1 cellular context compared by ENCODE assay signal in the genomic region with DNA sequence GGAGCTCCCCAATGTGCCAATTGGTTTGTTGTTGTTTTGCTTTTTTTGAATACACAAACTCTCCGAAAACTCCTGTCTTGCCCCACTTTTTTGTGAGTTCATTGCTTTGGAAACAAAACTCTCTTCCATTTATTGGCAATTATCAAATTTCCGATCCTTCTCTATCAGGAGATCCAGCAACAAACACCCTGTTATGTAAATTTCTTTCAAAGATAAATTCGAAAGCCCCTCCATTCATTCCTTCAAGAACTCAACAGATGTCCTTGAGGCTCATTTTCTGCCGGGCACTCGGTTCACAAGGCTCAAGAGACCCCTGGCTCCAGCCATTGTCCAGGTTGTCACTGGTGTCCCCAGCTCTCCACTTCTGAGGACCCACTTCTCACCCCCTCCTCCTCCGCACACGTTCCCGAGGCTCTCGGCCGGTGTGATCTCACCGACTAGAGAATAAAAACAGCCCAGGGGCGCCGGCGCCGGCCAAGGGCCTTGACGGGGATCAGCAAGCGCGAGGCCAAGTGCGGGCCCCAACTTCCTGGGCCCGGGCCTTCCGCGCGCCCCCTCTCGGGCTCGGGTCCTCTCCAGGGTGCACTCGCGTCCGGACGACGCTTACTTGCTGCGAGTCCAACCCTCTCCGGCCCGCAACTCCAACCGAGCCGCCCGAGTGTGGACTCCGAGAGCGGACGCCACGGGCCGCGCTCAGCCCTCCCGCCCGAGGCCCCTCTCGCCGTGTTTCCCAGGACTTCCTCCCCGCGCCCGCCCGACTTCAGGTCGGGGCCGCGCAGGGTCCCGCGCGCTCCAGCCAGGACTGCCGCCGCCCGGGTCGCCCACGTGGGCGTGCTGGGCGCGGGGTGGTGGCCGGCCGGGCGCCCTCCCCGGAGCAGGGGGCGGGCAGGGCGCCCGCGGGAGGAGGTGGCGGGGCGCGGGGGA.
TF ChIP-seq lines count a peak whose summit lies in the region.

No MANE protein-coding gene starts in this region.

TF ChIP-seq in K562, 482 proteins besides CTCF, POLR2A, EP300 and RAD21 (continued from another document and continues in another):
- no peak for TF ChIP-seq SRSF3 (IDR thresholded peaks at IDR 0.05; ENCODE audit: insufficient read depth, low read length)
- no peak for TF ChIP-seq ZBTB17 (CRISPR knock-in tag; IDR thresholded peaks at IDR 0.05)
- no peak for TF ChIP-seq BACH1 (tag; IDR thresholded peaks at IDR 0.05)
- no peak for TF ChIP-seq ATF7 (IDR thresholded peaks at IDR 0.05)
- 0 out of 2 replicates have a peak, but pooled peaks have one; percentile 22 for TF ChIP-seq ARID4B (CRISPR knock-in tag; IDR thresholded peaks at IDR 0.05)
- TF ChIP-seq BCOR (IDR thresholded peaks at IDR 0.05) = no peak
- no peak for TF ChIP-seq FOXJ2 (tag; IDR thresholded peaks at IDR 0.05)
- TF ChIP-seq, protein P1, sequence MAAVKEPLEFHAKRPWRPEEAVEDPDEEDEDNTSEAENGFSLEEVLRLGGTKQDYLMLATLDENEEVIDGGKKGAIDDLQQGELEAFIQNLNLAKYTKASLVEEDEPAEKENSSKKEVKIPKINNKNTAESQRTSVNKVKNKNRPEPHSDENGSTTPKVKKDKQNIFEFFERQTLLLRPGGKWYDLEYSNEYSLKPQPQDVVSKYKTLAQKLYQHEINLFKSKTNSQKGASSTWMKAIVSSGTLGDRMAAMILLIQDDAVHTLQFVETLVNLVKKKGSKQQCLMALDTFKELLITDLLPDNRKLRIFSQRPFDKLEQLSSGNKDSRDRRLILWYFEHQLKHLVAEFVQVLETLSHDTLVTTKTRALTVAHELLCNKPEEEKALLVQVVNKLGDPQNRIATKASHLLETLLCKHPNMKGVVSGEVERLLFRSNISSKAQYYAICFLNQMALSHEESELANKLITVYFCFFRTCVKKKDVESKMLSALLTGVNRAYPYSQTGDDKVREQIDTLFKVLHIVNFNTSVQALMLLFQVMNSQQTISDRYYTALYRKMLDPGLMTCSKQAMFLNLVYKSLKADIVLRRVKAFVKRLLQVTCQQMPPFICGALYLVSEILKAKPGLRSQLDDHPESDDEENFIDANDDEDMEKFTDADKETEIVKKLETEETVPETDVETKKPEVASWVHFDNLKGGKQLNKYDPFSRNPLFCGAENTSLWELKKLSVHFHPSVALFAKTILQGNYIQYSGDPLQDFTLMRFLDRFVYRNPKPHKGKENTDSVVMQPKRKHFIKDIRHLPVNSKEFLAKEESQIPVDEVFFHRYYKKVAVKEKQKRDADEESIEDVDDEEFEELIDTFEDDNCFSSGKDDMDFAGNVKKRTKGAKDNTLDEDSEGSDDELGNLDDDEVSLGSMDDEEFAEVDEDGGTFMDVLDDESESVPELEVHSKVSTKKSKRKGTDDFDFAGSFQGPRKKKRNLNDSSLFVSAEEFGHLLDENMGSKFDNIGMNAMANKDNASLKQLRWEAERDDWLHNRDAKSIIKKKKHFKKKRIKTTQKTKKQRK (IDR thresholded peaks at IDR 0.05; ENCODE audit: borderline replicate concordance, low read depth, low read length) = no peak
- no peak for TF ChIP-seq THAP7 (CRISPR knock-in tag; IDR thresholded peaks at IDR 0.05)
- TF ChIP-seq ZNF76 (CRISPR knock-in tag; IDR thresholded peaks at IDR 0.05; ENCODE audit: borderline replicate concordance) = no peak
- no peak for TF ChIP-seq GTF2E2 (tag; IDR thresholded peaks at IDR 0.05)
- no peak for TF ChIP-seq SIN3B (IDR thresholded peaks at IDR 0.05; ENCODE audit: low read depth)
- no peak for TF ChIP-seq KDM1A (IDR thresholded peaks at IDR 0.05)
- no peak for TF ChIP-seq HOXB6 (CRISPR knock-in tag; IDR thresholded peaks at IDR 0.05; ENCODE audit: borderline replicate concordance)
- no peak; the same call in 1 of the 2 replicates for TF ChIP-seq ZNF583 (CRISPR knock-in tag; IDR thresholded peaks at IDR 0.05)
- TF ChIP-seq ZFP30 (CRISPR knock-in tag; IDR thresholded peaks at IDR 0.05; ENCODE audit: borderline replicate concordance) = no peak
- TF ChIP-seq THRAP3 (IDR thresholded peaks at IDR 0.05; ENCODE audit: borderline replicate concordance) = no peak
- no peak for TF ChIP-seq FUS (optimal IDR thresholded peaks at IDR 0.05; ENCODE audit: low read depth, low read length)
- no peak for TF ChIP-seq POU5F1 (IDR thresholded peaks at IDR 0.05; ENCODE audit: borderline replicate concordance, low read depth, low read length, partially characterized antibody)
- TF ChIP-seq ZNF398 (CRISPR knock-in tag; IDR thresholded peaks at IDR 0.05) = no peak
- no peak for TF ChIP-seq LEF1 (IDR thresholded peaks at IDR 0.05)
- TF ChIP-seq MECOM (CRISPR knock-in tag; IDR thresholded peaks at IDR 0.05) = no peak
- no peak for TF ChIP-seq CHAMP1 (IDR thresholded peaks at IDR 0.05)
- TF ChIP-seq, protein P2, sequence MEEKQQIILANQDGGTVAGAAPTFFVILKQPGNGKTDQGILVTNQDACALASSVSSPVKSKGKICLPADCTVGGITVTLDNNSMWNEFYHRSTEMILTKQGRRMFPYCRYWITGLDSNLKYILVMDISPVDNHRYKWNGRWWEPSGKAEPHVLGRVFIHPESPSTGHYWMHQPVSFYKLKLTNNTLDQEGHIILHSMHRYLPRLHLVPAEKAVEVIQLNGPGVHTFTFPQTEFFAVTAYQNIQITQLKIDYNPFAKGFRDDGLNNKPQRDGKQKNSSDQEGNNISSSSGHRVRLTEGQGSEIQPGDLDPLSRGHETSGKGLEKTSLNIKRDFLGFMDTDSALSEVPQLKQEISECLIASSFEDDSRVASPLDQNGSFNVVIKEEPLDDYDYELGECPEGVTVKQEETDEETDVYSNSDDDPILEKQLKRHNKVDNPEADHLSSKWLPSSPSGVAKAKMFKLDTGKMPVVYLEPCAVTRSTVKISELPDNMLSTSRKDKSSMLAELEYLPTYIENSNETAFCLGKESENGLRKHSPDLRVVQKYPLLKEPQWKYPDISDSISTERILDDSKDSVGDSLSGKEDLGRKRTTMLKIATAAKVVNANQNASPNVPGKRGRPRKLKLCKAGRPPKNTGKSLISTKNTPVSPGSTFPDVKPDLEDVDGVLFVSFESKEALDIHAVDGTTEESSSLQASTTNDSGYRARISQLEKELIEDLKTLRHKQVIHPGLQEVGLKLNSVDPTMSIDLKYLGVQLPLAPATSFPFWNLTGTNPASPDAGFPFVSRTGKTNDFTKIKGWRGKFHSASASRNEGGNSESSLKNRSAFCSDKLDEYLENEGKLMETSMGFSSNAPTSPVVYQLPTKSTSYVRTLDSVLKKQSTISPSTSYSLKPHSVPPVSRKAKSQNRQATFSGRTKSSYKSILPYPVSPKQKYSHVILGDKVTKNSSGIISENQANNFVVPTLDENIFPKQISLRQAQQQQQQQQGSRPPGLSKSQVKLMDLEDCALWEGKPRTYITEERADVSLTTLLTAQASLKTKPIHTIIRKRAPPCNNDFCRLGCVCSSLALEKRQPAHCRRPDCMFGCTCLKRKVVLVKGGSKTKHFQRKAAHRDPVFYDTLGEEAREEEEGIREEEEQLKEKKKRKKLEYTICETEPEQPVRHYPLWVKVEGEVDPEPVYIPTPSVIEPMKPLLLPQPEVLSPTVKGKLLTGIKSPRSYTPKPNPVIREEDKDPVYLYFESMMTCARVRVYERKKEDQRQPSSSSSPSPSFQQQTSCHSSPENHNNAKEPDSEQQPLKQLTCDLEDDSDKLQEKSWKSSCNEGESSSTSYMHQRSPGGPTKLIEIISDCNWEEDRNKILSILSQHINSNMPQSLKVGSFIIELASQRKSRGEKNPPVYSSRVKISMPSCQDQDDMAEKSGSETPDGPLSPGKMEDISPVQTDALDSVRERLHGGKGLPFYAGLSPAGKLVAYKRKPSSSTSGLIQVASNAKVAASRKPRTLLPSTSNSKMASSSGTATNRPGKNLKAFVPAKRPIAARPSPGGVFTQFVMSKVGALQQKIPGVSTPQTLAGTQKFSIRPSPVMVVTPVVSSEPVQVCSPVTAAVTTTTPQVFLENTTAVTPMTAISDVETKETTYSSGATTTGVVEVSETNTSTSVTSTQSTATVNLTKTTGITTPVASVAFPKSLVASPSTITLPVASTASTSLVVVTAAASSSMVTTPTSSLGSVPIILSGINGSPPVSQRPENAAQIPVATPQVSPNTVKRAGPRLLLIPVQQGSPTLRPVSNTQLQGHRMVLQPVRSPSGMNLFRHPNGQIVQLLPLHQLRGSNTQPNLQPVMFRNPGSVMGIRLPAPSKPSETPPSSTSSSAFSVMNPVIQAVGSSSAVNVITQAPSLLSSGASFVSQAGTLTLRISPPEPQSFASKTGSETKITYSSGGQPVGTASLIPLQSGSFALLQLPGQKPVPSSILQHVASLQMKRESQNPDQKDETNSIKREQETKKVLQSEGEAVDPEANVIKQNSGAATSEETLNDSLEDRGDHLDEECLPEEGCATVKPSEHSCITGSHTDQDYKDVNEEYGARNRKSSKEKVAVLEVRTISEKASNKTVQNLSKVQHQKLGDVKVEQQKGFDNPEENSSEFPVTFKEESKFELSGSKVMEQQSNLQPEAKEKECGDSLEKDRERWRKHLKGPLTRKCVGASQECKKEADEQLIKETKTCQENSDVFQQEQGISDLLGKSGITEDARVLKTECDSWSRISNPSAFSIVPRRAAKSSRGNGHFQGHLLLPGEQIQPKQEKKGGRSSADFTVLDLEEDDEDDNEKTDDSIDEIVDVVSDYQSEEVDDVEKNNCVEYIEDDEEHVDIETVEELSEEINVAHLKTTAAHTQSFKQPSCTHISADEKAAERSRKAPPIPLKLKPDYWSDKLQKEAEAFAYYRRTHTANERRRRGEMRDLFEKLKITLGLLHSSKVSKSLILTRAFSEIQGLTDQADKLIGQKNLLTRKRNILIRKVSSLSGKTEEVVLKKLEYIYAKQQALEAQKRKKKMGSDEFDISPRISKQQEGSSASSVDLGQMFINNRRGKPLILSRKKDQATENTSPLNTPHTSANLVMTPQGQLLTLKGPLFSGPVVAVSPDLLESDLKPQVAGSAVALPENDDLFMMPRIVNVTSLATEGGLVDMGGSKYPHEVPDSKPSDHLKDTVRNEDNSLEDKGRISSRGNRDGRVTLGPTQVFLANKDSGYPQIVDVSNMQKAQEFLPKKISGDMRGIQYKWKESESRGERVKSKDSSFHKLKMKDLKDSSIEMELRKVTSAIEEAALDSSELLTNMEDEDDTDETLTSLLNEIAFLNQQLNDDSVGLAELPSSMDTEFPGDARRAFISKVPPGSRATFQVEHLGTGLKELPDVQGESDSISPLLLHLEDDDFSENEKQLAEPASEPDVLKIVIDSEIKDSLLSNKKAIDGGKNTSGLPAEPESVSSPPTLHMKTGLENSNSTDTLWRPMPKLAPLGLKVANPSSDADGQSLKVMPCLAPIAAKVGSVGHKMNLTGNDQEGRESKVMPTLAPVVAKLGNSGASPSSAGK (IDR thresholded peaks at IDR 0.05) = peak; percentile 82
- no peak for TF ChIP-seq ETV5 (CRISPR knock-in tag; IDR thresholded peaks at IDR 0.05; ENCODE audit: low read depth)
- no peak for TF ChIP-seq CBFA2T3 (IDR thresholded peaks at IDR 0.05)
